9 cellular contexts compared by ENCODE assay signal in genomic region chr5:141513021-141513626, GRCh38. TPM values are rescaled to one million over a fixed set of nuclear protein-coding genes. Genes with fewer than 3 reads are reported as not detected.
A peak's percentile ranks its signal among the peaks of the same experiment; 100 is the strongest.
DNase-seq lines count a peak whose midpoint lies in the region; ATAC-seq and TF ChIP-seq lines count a peak whose summit lies in the region.
"Had no signal": no experiment of that assay in that cellular context is flagged by ENCODE, and none has a peak within 500 bp of the region (broad histone marks: within the 10 kb centered on the region; RNA-seq: fewer than 3 reads in every experiment).

No MANE protein-coding gene starts in this region.

- H3K9me3 Mint-ChIP-seq in memory B cell, result no peaks in the 10 kb centered on the region

- no peak overlapping the region for H3K27ac ChIP-seq in effector memory CD4-positive, alpha-beta T cell (ENCODE audit: insufficient read depth, low read length, poor library complexity, severe bottlenecking)
- H3K27ac ChIP-seq in stomach, result peak overlapping the region; percentile 28 to 92 (median 86)
- H3K27ac ChIP-seq: 22Rv1 had no signal

- H3K27ac Mint-ChIP-seq in memory B cell, result peak overlapping the region; percentile 46

- peaks cover 22% of the 10 kb centered on the region for H3K4me1 ChIP-seq in effector memory CD4-positive, alpha-beta T cell (ENCODE audit: control insufficient read depth, insufficient read depth, low read length, poor library complexity, severe bottlenecking)
- H3K4me1 ChIP-seq in stomach, result peaks cover 38 to 76% (median 60%) of the 10 kb centered on the region in 4 donors

- no peak for TF ChIP-seq EP300 in stomach (IDR thresholded peaks at IDR 0.05)

- H3K4me3 Mint-ChIP-seq in memory B cell, result peak overlapping the region; percentile 85

- H3K36me3 Mint-ChIP-seq in memory B cell, result peaks cover 19% of the 10 kb centered on the region

- WGBS in stomach, 5 donors, result 11 to 34% (median 18%) methylated on average over 34 to 39 of the region's 39 CpGs

- peak; percentile 72 for DNase-seq in DMS 273 (lab: John Stamatoyannopoulos, UW; ENCODE audit: unreplicated experiment)
- no peak for DNase-seq in DMS 273 treated with DMSO at 0.1 percent for 48 hours (lab: John Stamatoyannopoulos, UW)
- DNase-seq in activated CD4-positive, alpha-beta T cell treated with anti-CD3 and anti-CD28 coated beads for 48 hours, result peak; percentile 59
- no peak for DNase-seq in effector memory CD4-positive, alpha-beta T cell
- no peak for DNase-seq in memory B cell (ENCODE audit: low spot score in 2 of 2)
- no peak for DNase-seq in stomach
- DNase-seq in epidermal melanocyte (ENCODE audit: insufficient read length, low spot score), result no peak
- no peak for DNase-seq in NCI-H1048 (lab: John Stamatoyannopoulos, UW)

- ATAC-seq in memory B cell (ENCODE audit: low read depth), result no peak

- peaks cover 3% of the 10 kb centered on the region for H3K27me3 Mint-ChIP-seq in memory B cell

- no peak for TF ChIP-seq CTCF in stomach (IDR thresholded peaks at IDR 0.05)

- no peaks in the 10 kb centered on the region for H3K9me3 ChIP-seq in effector memory CD4-positive, alpha-beta T cell (ENCODE audit: control insufficient read depth, low read length)
- no peaks in the 10 kb centered on the region for H3K9me3 ChIP-seq in stomach

- TF ChIP-seq POLR2A in stomach (IDR thresholded peaks at IDR 0.05), result no peak

- H3K4me1 Mint-ChIP-seq in memory B cell, result peaks cover 61% of the 10 kb centered on the region

- H3K4me3 ChIP-seq in effector memory CD4-positive, alpha-beta T cell (ENCODE audit: insufficient read depth, low read depth, low read length, poor library complexity, severe bottlenecking), result peak overlapping the region; percentile 56
- H3K4me3 ChIP-seq in stomach, result peak overlapping the region; percentile 53 to 57 (median 54)

- no peaks in the 10 kb centered on the region for H3K27me3 ChIP-seq in effector memory CD4-positive, alpha-beta T cell (replicated peaks; ENCODE audit: control insufficient read depth, insufficient read depth, low read length, poor library complexity, severe bottlenecking)
- H3K27me3 ChIP-seq in stomach, result no peaks in the 10 kb centered on the region

- intact Hi-C loops in stomach (cut with DNase I; ENCODE audit: low total_unique reads), result no loop called here

- H3K36me3 ChIP-seq in effector memory CD4-positive, alpha-beta T cell (ENCODE audit: control insufficient read depth, insufficient read depth, low read length), result peaks cover 31% of the 10 kb centered on the region
- peaks cover 27 to 64% (median 47%) of the 10 kb centered on the region in 4 donors for H3K36me3 ChIP-seq in stomach

RNA-seq across cellular contexts. Expression of gene PCDHGC5, which starts 24.2 kb away (rescaled TPM):
- total RNA-seq in stomach, result 1 to 10 TPM in 3 of 5 donors, not detected in 2; 2.0 to 3.5 (median 2.7) TPM
- under 1 TPM in 2 of 3 donors, not detected in 1; 0.08 to 0.12 TPM for polyA plus RNA-seq in stomach

RNA-seq across cellular contexts. Expression of gene PCDHGC4, which starts 28.3 kb away (rescaled TPM):
- 10 to 100 TPM in 1 of 5 donors, 1 to 10 TPM in 2, under 1 TPM in 1, not detected in 1; 0.87 to 15.4 (median 5.0) TPM for total RNA-seq in stomach
- polyA plus RNA-seq in stomach, result not detected

RNA-seq across cellular contexts. Expression of gene PCDHGC3, which starts 37.4 kb away (rescaled TPM):
- total RNA-seq in stomach, result 10 to 100 TPM in 4 of 5 donors, 1 to 10 TPM in 1; 7.6 to 35.8 (median 18.8) TPM
- polyA plus RNA-seq in stomach, result 10 to 100 TPM; 20.0 to 30.3 (median 29.1) TPM

Comparison
In these comparisons a context has a peak if more than half of its experiments do, and no peak if none do; other contexts are left out.
1. DNase-seq: peak in DMS 273 (single experiment) and activated CD4-positive, alpha-beta T cell treated with anti-CD3 and anti-CD28 coated beads for 48 hours (single experiment); none in DMS 273 treated with DMSO at 0.1 percent for 48 hours (single experiment), effector memory CD4-positive, alpha-beta T cell (0 of 3), memory B cell (0 of 2), stomach (single experiment), epidermal melanocyte (single experiment) and NCI-H1048 (single experiment).